7 cellular contexts compared by ENCODE assay signal in the genomic region with DNA sequence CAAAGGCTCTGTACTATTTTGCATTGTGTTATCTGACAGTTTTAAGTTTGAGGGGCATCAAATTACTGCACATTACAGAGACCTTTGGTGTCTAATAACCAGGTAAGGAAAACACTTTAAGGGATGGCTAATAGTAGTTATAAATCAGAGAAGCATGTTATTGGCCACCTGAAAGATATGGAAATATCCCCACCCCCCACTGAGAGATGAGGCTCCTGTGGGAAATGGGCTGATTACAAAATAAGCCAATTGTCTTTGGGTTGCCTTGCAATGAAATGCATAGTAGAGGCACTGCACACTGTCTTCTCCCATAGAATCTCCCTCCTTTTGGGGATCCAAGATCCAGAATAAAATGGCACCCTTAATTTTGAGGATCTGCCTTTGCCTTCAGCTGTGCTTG.
"Had no signal": no experiment of that assay in that cellular context is flagged by ENCODE, and none has a peak within 500 bp of the region (broad histone marks: within the 10 kb centered on the region; RNA-seq: fewer than 3 reads in every experiment).

No MANE protein-coding gene starts in this region.

- FAIRE-seq: HepG2, HTR-8/SVneo had no signal

- H3K9ac ChIP-seq: KMS-11 had no signal

- ATAC-seq: HepG2 had no signal

- H3K4me2 ChIP-seq: KMS-11 had no signal

- DNase-seq: IMR-90, KBM-7, KG1 had no signal

- H3K27ac ChIP-seq: HL-60, KMS-11 had no signal
